1 cellular context compared by ENCODE assay signal in genomic region chr3:134364936-134365765, GRCh38.
TF ChIP-seq lines count a peak whose summit lies in the region.

No MANE protein-coding gene starts in this region.

TF ChIP-seq in GM23338, 12 proteins besides CTCF, POLR2A, EP300 and RAD21 (continued from another document):
- TF ChIP-seq, protein P1, sequence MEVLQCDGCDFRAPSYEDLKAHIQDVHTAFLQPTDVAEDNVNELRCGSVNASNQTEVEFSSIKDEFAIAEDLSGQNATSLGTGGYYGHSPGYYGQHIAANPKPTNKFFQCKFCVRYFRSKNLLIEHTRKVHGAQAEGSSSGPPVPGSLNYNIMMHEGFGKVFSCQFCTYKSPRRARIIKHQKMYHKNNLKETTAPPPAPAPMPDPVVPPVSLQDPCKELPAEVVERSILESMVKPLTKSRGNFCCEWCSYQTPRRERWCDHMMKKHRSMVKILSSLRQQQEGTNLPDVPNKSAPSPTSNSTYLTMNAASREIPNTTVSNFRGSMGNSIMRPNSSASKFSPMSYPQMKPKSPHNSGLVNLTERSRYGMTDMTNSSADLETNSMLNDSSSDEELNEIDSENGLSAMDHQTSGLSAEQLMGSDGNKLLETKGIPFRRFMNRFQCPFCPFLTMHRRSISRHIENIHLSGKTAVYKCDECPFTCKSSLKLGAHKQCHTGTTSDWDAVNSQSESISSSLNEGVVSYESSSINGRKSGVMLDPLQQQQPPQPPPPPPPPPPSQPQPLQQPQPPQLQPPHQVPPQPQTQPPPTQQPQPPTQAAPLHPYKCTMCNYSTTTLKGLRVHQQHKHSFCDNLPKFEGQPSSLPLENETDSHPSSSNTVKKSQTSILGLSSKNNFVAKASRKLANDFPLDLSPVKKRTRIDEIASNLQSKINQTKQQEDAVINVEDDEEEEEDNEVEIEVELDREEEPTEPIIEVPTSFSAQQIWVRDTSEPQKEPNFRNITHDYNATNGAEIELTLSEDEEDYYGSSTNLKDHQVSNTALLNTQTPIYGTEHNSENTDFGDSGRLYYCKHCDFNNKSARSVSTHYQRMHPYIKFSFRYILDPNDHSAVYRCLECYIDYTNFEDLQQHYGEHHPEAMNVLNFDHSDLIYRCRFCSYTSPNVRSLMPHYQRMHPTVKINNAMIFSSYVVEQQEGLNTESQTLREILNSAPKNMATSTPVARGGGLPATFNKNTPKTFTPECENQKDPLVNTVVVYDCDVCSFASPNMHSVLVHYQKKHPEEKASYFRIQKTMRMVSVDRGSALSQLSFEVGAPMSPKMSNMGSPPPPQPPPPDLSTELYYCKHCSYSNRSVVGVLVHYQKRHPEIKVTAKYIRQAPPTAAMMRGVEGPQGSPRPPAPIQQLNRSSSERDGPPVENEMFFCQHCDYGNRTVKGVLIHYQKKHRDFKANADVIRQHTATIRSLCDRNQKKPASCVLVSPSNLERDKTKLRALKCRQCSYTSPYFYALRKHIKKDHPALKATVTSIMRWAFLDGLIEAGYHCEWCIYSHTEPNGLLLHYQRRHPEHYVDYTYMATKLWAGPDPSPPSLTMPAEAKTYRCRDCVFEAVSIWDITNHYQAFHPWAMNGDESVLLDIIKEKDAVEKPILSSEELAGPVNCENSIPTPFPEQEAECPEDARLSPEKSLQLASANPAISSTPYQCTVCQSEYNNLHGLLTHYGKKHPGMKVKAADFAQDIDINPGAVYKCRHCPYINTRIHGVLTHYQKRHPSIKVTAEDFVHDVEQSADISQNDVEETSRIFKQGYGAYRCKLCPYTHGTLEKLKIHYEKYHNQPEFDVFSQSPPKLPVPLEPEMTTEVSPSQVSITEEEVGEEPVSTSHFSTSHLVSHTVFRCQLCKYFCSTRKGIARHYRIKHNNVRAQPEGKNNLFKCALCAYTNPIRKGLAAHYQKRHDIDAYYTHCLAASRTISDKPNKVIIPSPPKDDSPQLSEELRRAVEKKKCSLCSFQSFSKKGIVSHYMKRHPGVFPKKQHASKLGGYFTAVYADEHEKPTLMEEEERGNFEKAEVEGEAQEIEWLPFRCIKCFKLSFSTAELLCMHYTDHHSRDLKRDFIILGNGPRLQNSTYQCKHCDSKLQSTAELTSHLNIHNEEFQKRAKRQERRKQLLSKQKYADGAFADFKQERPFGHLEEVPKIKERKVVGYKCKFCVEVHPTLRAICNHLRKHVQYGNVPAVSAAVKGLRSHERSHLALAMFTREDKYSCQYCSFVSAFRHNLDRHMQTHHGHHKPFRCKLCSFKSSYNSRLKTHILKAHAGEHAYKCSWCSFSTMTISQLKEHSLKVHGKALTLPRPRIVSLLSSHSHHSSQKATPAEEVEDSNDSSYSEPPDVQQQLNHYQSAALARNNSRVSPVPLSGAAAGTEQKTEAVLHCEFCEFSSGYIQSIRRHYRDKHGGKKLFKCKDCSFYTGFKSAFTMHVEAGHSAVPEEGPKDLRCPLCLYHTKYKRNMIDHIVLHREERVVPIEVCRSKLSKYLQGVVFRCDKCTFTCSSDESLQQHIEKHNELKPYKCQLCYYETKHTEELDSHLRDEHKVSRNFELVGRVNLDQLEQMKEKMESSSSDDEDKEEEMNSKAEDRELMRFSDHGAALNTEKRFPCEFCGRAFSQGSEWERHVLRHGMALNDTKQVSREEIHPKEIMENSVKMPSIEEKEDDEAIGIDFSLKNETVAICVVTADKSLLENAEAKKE (CRISPR knock-in tag; IDR thresholded peaks at IDR 0.05), result no peak
- TF ChIP-seq ZNF331 (CRISPR knock-in tag; IDR thresholded peaks at IDR 0.05; ENCODE audit: low read depth) (no peak), EZH2phosphoT487 (IDR thresholded peaks at IDR 0.05; ENCODE audit: unreplicated experiment) (no peak), CREB1 (CRISPR knock-in tag; IDR thresholded peaks at IDR 0.05; ENCODE audit: low read depth) (no peak), REST (IDR thresholded peaks at IDR 0.05; ENCODE audit: unreplicated experiment) (no peak), NANOG (IDR thresholded peaks at IDR 0.05; ENCODE audit: borderline replicate concordance) (no peak), POLR2AphosphoS5 (IDR thresholded peaks at IDR 0.05; ENCODE audit: low read depth) (no peak), STAT1 (IDR thresholded peaks at IDR 0.05; ENCODE audit: unreplicated experiment) (no peak), EZH2 (IDR thresholded peaks at IDR 0.05; ENCODE audit: low read depth, unreplicated experiment) (no peak), JUNB (IDR thresholded peaks at IDR 0.05; ENCODE audit: unreplicated experiment) (no peak)
